Comparison of ENCODE assay signal across 8 cellular contexts in genomic region chr17:27319536-27320221, GRCh38. TPM values are rescaled to one million over a fixed set of nuclear protein-coding genes. Genes with fewer than 3 reads are reported as not detected.
DNase-seq lines count a peak whose midpoint lies in the region; ATAC-seq and TF ChIP-seq lines count a peak whose summit lies in the region.

No MANE protein-coding gene starts in this region.

- intact Hi-C loops in aorta (cut with DNase I), result no loop called here

- H3K4me3 ChIP-seq in aorta (ENCODE audit: low read length in 2 of 2), result no peak overlapping the region

- WGBS in aorta, 2 donors, result 2 to 8% methylated on average over 4 of the region's 4 CpGs

- peaks cover 31% of the 10 kb centered on the region for H3K36me3 Mint-ChIP-seq in stimulated activated naive CD8-positive, alpha-beta T cell treated with anti-CD3 and anti-CD28 coated beads, Interleukin-15, Interleukin-2, amounts not matched to agents 100 ng/mL and 50 ng/mL, for 24 hours (ENCODE audit: low read depth)
- peaks cover 19% of the 10 kb centered on the region for H3K36me3 Mint-ChIP-seq in mesothelial cell of epicardium

- H3K36me3 ChIP-seq in aorta (ENCODE audit: control insufficient read depth in 1 of 2, insufficient read depth in 2 of 2, low read length in 1 of 2), result no peaks in the 10 kb centered on the region

- H3K9me3 Mint-ChIP-seq in stimulated activated naive CD8-positive, alpha-beta T cell treated with anti-CD3 and anti-CD28 coated beads, Interleukin-15, Interleukin-2, amounts not matched to agents 100 ng/mL and 50 ng/mL, for 24 hours, result no peaks in the 10 kb centered on the region
- H3K9me3 Mint-ChIP-seq in mesothelial cell of epicardium, result no peaks in the 10 kb centered on the region

- H3K4me1 Mint-ChIP-seq in stimulated activated naive CD8-positive, alpha-beta T cell treated with anti-CD3 and anti-CD28 coated beads, Interleukin-15, Interleukin-2, amounts not matched to agents 100 ng/mL and 50 ng/mL, for 24 hours (ENCODE audit: low read depth), result no peaks in the 10 kb centered on the region
- H3K4me1 Mint-ChIP-seq in mesothelial cell of epicardium, result peaks cover 43% of the 10 kb centered on the region

- no peak for ATAC-seq in stimulated activated naive CD8-positive, alpha-beta T cell treated with anti-CD3 and anti-CD28 coated beads, Interleukin-15, Interleukin-2, amounts not matched to agents 100 U/mL and 50 U/mL, for 24 hours
- ATAC-seq in aorta (ENCODE audit: low FRiP score), result peak; percentile 66
- no peak for ATAC-seq in HG02973 (IDR thresholded peaks at IDR 0.05; ENCODE audit: unreplicated experiment)
- ATAC-seq in GM18861 (IDR thresholded peaks at IDR 0.05; ENCODE audit: unreplicated experiment), result no peak
- no peak for ATAC-seq in HG02571 (IDR thresholded peaks at IDR 0.05; ENCODE audit: unreplicated experiment)

- H3K27me3 Mint-ChIP-seq in stimulated activated naive CD8-positive, alpha-beta T cell treated with anti-CD3 and anti-CD28 coated beads, Interleukin-15, Interleukin-2, amounts not matched to agents 100 ng/mL and 50 ng/mL, for 24 hours, result no peaks in the 10 kb centered on the region
- no peaks in the 10 kb centered on the region for H3K27me3 Mint-ChIP-seq in mesothelial cell of epicardium (ENCODE audit: low read depth)

- H3K27me3 ChIP-seq in aorta (ENCODE audit: control insufficient read depth in 1 of 2, insufficient read depth in 2 of 2, low read length in 1 of 2), result no peaks in the 10 kb centered on the region

- no peak for TF ChIP-seq CTCF in mesothelial cell of epicardium (IDR thresholded peaks at IDR 0.05; ENCODE audit: unreplicated experiment)

- no peak for DNase-seq in stimulated activated naive CD8-positive, alpha-beta T cell treated with anti-CD3 and anti-CD28 coated beads, Interleukin-15, Interleukin-2, amounts not matched to agents 100 U/mL and 50 U/mL, for 24 hours
- DNase-seq in dermis blood vessel endothelial cell (peak; percentile 37), mesothelial cell of epicardium (ENCODE audit: low spot score in 2 of 2, unreplicated experiment in 2 of 2) (peak in 1 of 2 experiments; percentile 38), aorta (peak; percentile 74 to 80)

- H3K27ac Mint-ChIP-seq in stimulated activated naive CD8-positive, alpha-beta T cell treated with anti-CD3 and anti-CD28 coated beads, Interleukin-15, Interleukin-2, amounts not matched to agents 100 ng/mL and 50 ng/mL, for 24 hours, result peak overlapping the region; percentile 10
- peak overlapping the region; percentile 55 for H3K27ac Mint-ChIP-seq in mesothelial cell of epicardium

- H3K4me1 ChIP-seq in aorta (ENCODE audit: control insufficient read depth in 1 of 2, insufficient read depth in 2 of 2, low read length in 2 of 2), result peaks cover 0 to 3% of the 10 kb centered on the region in 2 donors

- no peak overlapping the region for H3K4me3 Mint-ChIP-seq in stimulated activated naive CD8-positive, alpha-beta T cell treated with anti-CD3 and anti-CD28 coated beads, Interleukin-15, Interleukin-2, amounts not matched to agents 100 ng/mL and 50 ng/mL, for 24 hours
- no peak overlapping the region for H3K4me3 Mint-ChIP-seq in mesothelial cell of epicardium

- H3K9me3 ChIP-seq in aorta (ENCODE audit: control insufficient read depth, low read length), result no peaks in the 10 kb centered on the region

- peak overlapping the region in 1 of 2 donors; percentile 65 for H3K27ac ChIP-seq in aorta (ENCODE audit: low read depth in 1 of 2, low read length in 2 of 2)

RNA-seq across cellular contexts. Expression of gene WSB1, which starts 25.8 kb away (rescaled TPM):
- total RNA-seq in dermis blood vessel endothelial cell (783 and 844 TPM in 2 replicates), mesothelial cell of epicardium (768 to 806 TPM (median 799 TPM) in 3 replicates), aorta (100 to 1,000 TPM; 320 to 355 TPM)
- 100 to 1,000 TPM in 1 of 2 donors, 10 to 100 TPM in 1; 18.2 to 222 TPM for polyA plus RNA-seq in aorta
